In genomic region chrX:50200907-50201306, GRCh38 we compare ENCODE assay signal across 29 cellular contexts. TPM values are rescaled to one million over a fixed set of nuclear protein-coding genes. Genes with fewer than 3 reads are reported as not detected.
"Had no signal": no experiment of that assay in that cellular context is flagged by ENCODE, and none has a peak within 500 bp of the region (broad histone marks: within the 10 kb centered on the region; RNA-seq: fewer than 3 reads in every experiment).

Gene AKAP4, minus strand, starts transcription at chrX:50201007. Its CDS starts 118 bp downstream, at chrX:50200889.

- H3K36me3 Mint-ChIP-seq: naive thymus-derived CD8-positive, alpha-beta T cell; neural progenitor cell; stimulated activated naive B cell treated with anti-CD40 and anti-IgM and Interleukin-4, amounts not matched to agents 10 μg/mL and 1 μg/mL and 100 μg/mL, for 72 hours had no signal

- H3K4me3 Mint-ChIP-seq: naive thymus-derived CD8-positive, alpha-beta T cell; neural progenitor cell; stimulated activated naive B cell treated with anti-CD40 and anti-IgM and Interleukin-4, amounts not matched to agents 10 μg/mL and 1 μg/mL and 100 μg/mL, for 72 hours had no signal

- H3K4me1 ChIP-seq: neural progenitor cell, pancreas, right lobe of liver, uterus had no signal

- H3K27ac ChIP-seq: coronary artery, heart left ventricle, neural progenitor cell, pancreas, right lobe of liver, spleen, thyroid gland had no signal

- H3K9me3 ChIP-seq: heart left ventricle, mucosa of descending colon, pancreas, right lobe of liver, spleen, thyroid gland, upper lobe of left lung, uterus had no signal

- H3K4me2 ChIP-seq: neural progenitor cell had no signal

- H2AFZ ChIP-seq: neural progenitor cell had no signal

- H3K9me3 Mint-ChIP-seq: naive thymus-derived CD8-positive, alpha-beta T cell; stimulated activated naive B cell treated with anti-CD40 and anti-IgM and Interleukin-4, amounts not matched to agents 10 μg/mL and 1 μg/mL and 100 μg/mL, for 72 hours had no signal

- H3K27ac Mint-ChIP-seq: naive thymus-derived CD8-positive, alpha-beta T cell; neural progenitor cell; progenitor cell of endocrine pancreas; stimulated activated naive B cell treated with anti-CD40 and anti-IgM and Interleukin-4, amounts not matched to agents 10 μg/mL and 1 μg/mL and 100 μg/mL, for 72 hours had no signal

- H3K27me3 ChIP-seq: neural progenitor cell, pancreas, thyroid gland, upper lobe of left lung, uterus had no signal

- H3K4me3 ChIP-seq: coronary artery, heart left ventricle, mucosa of descending colon, neural progenitor cell, pancreas, right lobe of liver, spleen, thyroid gland, upper lobe of left lung, uterus had no signal

- H3K27me3 Mint-ChIP-seq: progenitor cell of endocrine pancreas had no signal

- ATAC-seq: esophagus mucosa; heart left ventricle; mucosa of descending colon; naive thymus-derived CD8-positive, alpha-beta T cell; pancreas; right lobe of liver; stimulated activated naive B cell treated with anti-CD40 and anti-IgM and Interleukin-4, amounts not matched to agents 10 μg/mL and 1 μg/mL and 100 μg/mL, for 72 hours had no signal

- DNase-seq: effector CD4-positive, alpha-beta T cell; heart left ventricle; hypothalamus; kidney glomerular epithelial cell; mammary epithelial cell; mucosa of descending colon; naive thymus-derived CD8-positive, alpha-beta T cell; occipital lobe; pancreas; right lobe of liver; spleen; stimulated activated CD4-positive, alpha-beta T cell treated with anti-CD3 and anti-CD28 coated beads, Interleukin-15, amount 100 ng/mL, for 24 hours; stimulated activated CD4-positive, alpha-beta T cell treated with anti-CD3 and anti-CD28 coated beads, Interleukin-1b, Interleukin-23, amount 100 ng/mL, for 48 hours; stimulated activated CD4-positive, alpha-beta T cell treated with anti-CD3 and anti-CD28 coated beads, Interleukin-4, amount 100 ng/mL, for 24 hours; stimulated activated naive B cell treated with anti-CD40 and anti-IgM and Interleukin-4, amounts not matched to agents 10 μg/mL and 1 μg/mL and 100 μg/mL, for 72 hours; thyroid gland; upper lobe of left lung; uterus had no signal

- H3K36me3 ChIP-seq: heart left ventricle, neural progenitor cell, pancreas, right lobe of liver, spleen, thyroid gland, upper lobe of left lung, uterus had no signal

- H3K9ac ChIP-seq: neural progenitor cell had no signal

RNA-seq across cellular contexts. Expression of gene AKAP4, which starts in this region (rescaled TPM):
- total RNA-seq: chondrocyte; dermis microvascular lymphatic vessel endothelial cell; esophagus mucosa; fibroblast of lung; frontal cortex; glomerular endothelial cell; heart left ventricle; lower leg skin; mammary epithelial cell; mesenteric fat pad; mucosa of descending colon; naive thymus-derived CD8-positive, alpha-beta T cell; occipital lobe; pancreas; progenitor cell of endocrine pancreas; right lobe of liver; spleen; upper lobe of left lung; uterus had no signal
- polyA plus RNA-seq: fibroblast of lung; heart left ventricle; mammary epithelial cell; naive thymus-derived CD8-positive, alpha-beta T cell; pancreas; spleen had no signal
